1 cellular context compared by ENCODE assay signal in genomic region chr20:8144282-8145245, GRCh38.
TF ChIP-seq lines count a peak whose summit lies in the region.

No MANE protein-coding gene starts in this region.

TF ChIP-seq in HepG2, 621 proteins besides CTCF, POLR2A, EP300 and RAD21 (continued from another document and continues in another):
- TF ChIP-seq ZNF318 (CRISPR knock-in tag; IDR thresholded peaks at IDR 0.05) (no peak), ZNF652 (CRISPR knock-in tag; IDR thresholded peaks at IDR 0.05; ENCODE audit: borderline replicate concordance, low read depth) (peak; percentile 79; the same call in 1 of the 2 replicates), MYPOP (CRISPR knock-in tag; IDR thresholded peaks at IDR 0.05) (peak; percentile 93; the same call in 1 of the 2 replicates), SALL1 (CRISPR knock-in tag; IDR thresholded peaks at IDR 0.05) (peak; percentile 100), MED8 (CRISPR knock-in tag; IDR thresholded peaks at IDR 0.05; ENCODE audit: insufficient replicate concordance) (peak; percentile 96), ZNF501 (CRISPR knock-in tag; IDR thresholded peaks at IDR 0.05) (peak; percentile 97), RFXANK (CRISPR knock-in tag; IDR thresholded peaks at IDR 0.05) (peak; percentile 80; the same call in 1 of the 2 replicates), NR3C1 (CRISPR knock-in tag; IDR thresholded peaks at IDR 0.05) (no peak), ZBTB33 (CRISPR knock-in tag; IDR thresholded peaks at IDR 0.05) (peak; percentile 94), RERE (CRISPR knock-in tag; IDR thresholded peaks at IDR 0.05; ENCODE audit: low read depth) (peak; percentile 96), ZNF781 (CRISPR knock-in tag; IDR thresholded peaks at IDR 0.05; ENCODE audit: borderline replicate concordance, not compliant biosample characterization) (peak; percentile 96), FOXO1 (CRISPR knock-in tag; IDR thresholded peaks at IDR 0.05) (peak; percentile 100), SETDB1 (CRISPR knock-in tag; IDR thresholded peaks at IDR 0.05; ENCODE audit: borderline replicate concordance) (peak; percentile 38; the same call in 1 of the 2 replicates), ETV5 (CRISPR knock-in tag; IDR thresholded peaks at IDR 0.05; ENCODE audit: borderline replicate concordance) (peak; percentile 99), GPN1 (CRISPR knock-in tag; IDR thresholded peaks at IDR 0.05; ENCODE audit: borderline replicate concordance) (no peak), MATR3 (CRISPR knock-in tag; IDR thresholded peaks at IDR 0.05) (no peak), ZNF124 (CRISPR knock-in tag; IDR thresholded peaks at IDR 0.05) (peak; percentile 97), ZNF570 (CRISPR knock-in tag; IDR thresholded peaks at IDR 0.05; ENCODE audit: borderline replicate concordance) (no peak), HMG20A (CRISPR knock-in tag; IDR thresholded peaks at IDR 0.05; ENCODE audit: borderline replicate concordance) (peak; percentile 100), ZNF230 (CRISPR knock-in tag; IDR thresholded peaks at IDR 0.05) (no peak), NBN (conservative IDR thresholded peaks at IDR 0.05) (no peak), ZBTB26 (CRISPR knock-in tag; IDR thresholded peaks at IDR 0.05; ENCODE audit: borderline replicate concordance) (peak; percentile 82), RARA (CRISPR knock-in tag; IDR thresholded peaks at IDR 0.05) (peak; percentile 99), BCL6 (CRISPR knock-in tag; IDR thresholded peaks at IDR 0.05) (peak; percentile 96), ZIK1 (CRISPR knock-in tag; IDR thresholded peaks at IDR 0.05; ENCODE audit: borderline replicate concordance, low read depth) (0 out of 2 replicates have a peak, but pooled peaks have one; percentile 15), FOSL1 (CRISPR knock-in tag; IDR thresholded peaks at IDR 0.05; ENCODE audit: borderline replicate concordance) (peak; percentile 48; the same call in 1 of the 2 replicates), ZNF670 (CRISPR knock-in tag; IDR thresholded peaks at IDR 0.05; ENCODE audit: borderline replicate concordance) (peak; percentile 100), ZNF10 (CRISPR knock-in tag; IDR thresholded peaks at IDR 0.05; ENCODE audit: borderline replicate concordance, low read depth) (no peak), THYN1 (CRISPR knock-in tag; IDR thresholded peaks at IDR 0.05; ENCODE audit: borderline replicate concordance, low read depth) (no peak), EED (CRISPR knock-in tag; IDR thresholded peaks at IDR 0.05) (peak; percentile 91; the same call in 1 of the 2 replicates), ZNF792 (CRISPR knock-in tag; IDR thresholded peaks at IDR 0.05) (peak; percentile 98), RXRA (CRISPR knock-in tag; IDR thresholded peaks at IDR 0.05) (peak; percentile 91; the same call in 1 of the 2 replicates), KDM5A (IDR thresholded peaks at IDR 0.05; ENCODE audit: borderline replicate concordance, low read length) (peak; percentile 22; the same call in 1 of the 2 replicates), MAFK (conservative IDR thresholded peaks at IDR 0.05 in 1 of 2, IDR thresholded peaks at IDR 0.05 in 1 of 2; ENCODE audit: low read length in 2 of 2) (peak in 1 of 2 experiments; percentile 45; a peak in 1 of 4 replicates), ZNF839 (CRISPR knock-in tag; IDR thresholded peaks at IDR 0.05; ENCODE audit: borderline replicate concordance) (no peak), NFIB (CRISPR knock-in tag; IDR thresholded peaks at IDR 0.05; ENCODE audit: borderline replicate concordance) (no peak)
- TF ChIP-seq, protein P1, sequence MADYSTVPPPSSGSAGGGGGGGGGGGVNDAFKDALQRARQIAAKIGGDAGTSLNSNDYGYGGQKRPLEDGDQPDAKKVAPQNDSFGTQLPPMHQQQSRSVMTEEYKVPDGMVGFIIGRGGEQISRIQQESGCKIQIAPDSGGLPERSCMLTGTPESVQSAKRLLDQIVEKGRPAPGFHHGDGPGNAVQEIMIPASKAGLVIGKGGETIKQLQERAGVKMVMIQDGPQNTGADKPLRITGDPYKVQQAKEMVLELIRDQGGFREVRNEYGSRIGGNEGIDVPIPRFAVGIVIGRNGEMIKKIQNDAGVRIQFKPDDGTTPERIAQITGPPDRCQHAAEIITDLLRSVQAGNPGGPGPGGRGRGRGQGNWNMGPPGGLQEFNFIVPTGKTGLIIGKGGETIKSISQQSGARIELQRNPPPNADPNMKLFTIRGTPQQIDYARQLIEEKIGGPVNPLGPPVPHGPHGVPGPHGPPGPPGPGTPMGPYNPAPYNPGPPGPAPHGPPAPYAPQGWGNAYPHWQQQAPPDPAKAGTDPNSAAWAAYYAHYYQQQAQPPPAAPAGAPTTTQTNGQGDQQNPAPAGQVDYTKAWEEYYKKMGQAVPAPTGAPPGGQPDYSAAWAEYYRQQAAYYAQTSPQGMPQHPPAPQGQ (CRISPR knock-in tag; IDR thresholded peaks at IDR 0.05; ENCODE audit: borderline replicate concordance) = peak; percentile 99; the same call in 1 of the 2 replicates
- TF ChIP-seq, protein P2, sequence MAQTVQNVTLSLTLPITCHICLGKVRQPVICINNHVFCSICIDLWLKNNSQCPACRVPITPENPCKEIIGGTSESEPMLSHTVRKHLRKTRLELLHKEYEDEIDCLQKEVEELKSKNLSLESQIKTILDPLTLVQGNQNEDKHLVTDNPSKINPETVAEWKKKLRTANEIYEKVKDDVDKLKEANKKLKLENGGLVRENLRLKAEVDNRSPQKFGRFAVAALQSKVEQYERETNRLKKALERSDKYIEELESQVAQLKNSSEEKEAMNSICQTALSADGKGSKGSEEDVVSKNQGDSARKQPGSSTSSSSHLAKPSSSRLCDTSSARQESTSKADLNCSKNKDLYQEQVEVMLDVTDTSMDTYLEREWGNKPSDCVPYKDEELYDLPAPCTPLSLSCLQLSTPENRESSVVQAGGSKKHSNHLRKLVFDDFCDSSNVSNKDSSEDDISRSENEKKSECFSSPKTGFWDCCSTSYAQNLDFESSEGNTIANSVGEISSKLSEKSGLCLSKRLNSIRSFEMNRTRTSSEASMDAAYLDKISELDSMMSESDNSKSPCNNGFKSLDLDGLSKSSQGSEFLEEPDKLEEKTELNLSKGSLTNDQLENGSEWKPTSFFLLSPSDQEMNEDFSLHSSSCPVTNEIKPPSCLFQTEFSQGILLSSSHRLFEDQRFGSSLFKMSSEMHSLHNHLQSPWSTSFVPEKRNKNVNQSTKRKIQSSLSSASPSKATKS (CRISPR knock-in tag; IDR thresholded peaks at IDR 0.05) = peak; percentile 65
